Comparison of ENCODE assay signal across 2 cellular contexts in the genomic region with DNA sequence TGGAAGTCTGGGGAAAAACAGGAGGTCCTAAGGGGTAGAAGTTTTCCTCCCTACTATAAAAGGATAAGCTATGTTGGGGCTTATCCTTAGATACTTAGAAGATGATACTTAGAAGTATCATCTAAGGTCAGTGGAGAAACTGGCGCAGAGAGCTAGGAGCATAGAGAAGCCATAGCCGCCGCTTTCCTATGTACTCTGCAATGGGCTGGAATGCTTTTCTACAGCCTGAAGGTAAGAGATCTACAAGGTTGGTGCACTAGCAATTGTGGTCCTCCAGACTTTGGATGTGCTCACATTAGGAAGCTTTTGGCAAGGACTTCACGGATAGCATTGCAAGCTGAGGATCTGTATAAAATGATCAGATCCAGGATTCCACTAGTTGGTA.
TF ChIP-seq lines count a peak whose summit lies in the region.

No MANE protein-coding gene starts in this region.

TF ChIP-seq in A549, 52 proteins besides CTCF, POLR2A, EP300 and RAD21:
- no peak for TF ChIP-seq TFCP2L1 (CRISPR knock-in tag; IDR thresholded peaks at IDR 0.05)
- TF ChIP-seq ZFP36 (IDR thresholded peaks at IDR 0.05; ENCODE audit: borderline replicate concordance, partially characterized antibody), result no peak
- no peak for TF ChIP-seq HMGXB4 (CRISPR knock-in tag; IDR thresholded peaks at IDR 0.05; ENCODE audit: borderline replicate concordance)
- TF ChIP-seq MAX (IDR thresholded peaks at IDR 0.05), result no peak
- TF ChIP-seq GATA3 (IDR thresholded peaks at IDR 0.05; ENCODE audit: borderline replicate concordance), result no peak
- TF ChIP-seq FOSL2 (IDR thresholded peaks at IDR 0.05), result no peak
- TF ChIP-seq FOSL2 (CRISPR knock-in tag; IDR thresholded peaks at IDR 0.05), result no peak
- no peak for TF ChIP-seq E2F6 (IDR thresholded peaks at IDR 0.05; ENCODE audit: borderline replicate concordance, low read depth)
- TF ChIP-seq, protein P1, sequence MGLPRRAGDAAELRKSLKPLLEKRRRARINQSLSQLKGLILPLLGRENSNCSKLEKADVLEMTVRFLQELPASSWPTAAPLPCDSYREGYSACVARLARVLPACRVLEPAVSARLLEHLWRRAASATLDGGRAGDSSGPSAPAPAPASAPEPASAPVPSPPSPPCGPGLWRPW (IDR thresholded peaks at IDR 0.05), result no peak
- no peak for TF ChIP-seq RCOR1 (IDR thresholded peaks at IDR 0.05; ENCODE audit: low read depth, low read length)
- TF ChIP-seq CEBPB (IDR thresholded peaks at IDR 0.05), result no peak
- no peak for TF ChIP-seq NR3C1 (IDR thresholded peaks at IDR 0.05)
- TF ChIP-seq USF2 (IDR thresholded peaks at IDR 0.05), result no peak
- no peak for TF ChIP-seq KDM1A (IDR thresholded peaks at IDR 0.05; ENCODE audit: low read depth)
- TF ChIP-seq RARB (CRISPR knock-in tag; IDR thresholded peaks at IDR 0.05), result no peak

TF ChIP-seq in IMR-90, 13 proteins besides CTCF, POLR2A, EP300 and RAD21:
- TF ChIP-seq FOS (IDR thresholded peaks at IDR 0.05; ENCODE audit: low read depth, low read length) (no peak), CHD1 (IDR thresholded peaks at IDR 0.05; ENCODE audit: low read depth, low read length) (no peak), BHLHE40 (IDR thresholded peaks at IDR 0.05; ENCODE audit: low read depth, low read length) (no peak), MXI1 (IDR thresholded peaks at IDR 0.05; ENCODE audit: borderline replicate concordance, low read depth, low read length) (no peak), CEBPB (IDR thresholded peaks at IDR 0.05; ENCODE audit: low read depth, low read length) (no peak), USF2 (IDR thresholded peaks at IDR 0.05; ENCODE audit: low read depth, low read length) (no peak), NFE2L2 (IDR thresholded peaks at IDR 0.05; ENCODE audit: low read depth, low read length) (no peak), ELK1 (IDR thresholded peaks at IDR 0.05; ENCODE audit: borderline replicate concordance, low read depth, low read length) (no peak), RCOR1 (IDR thresholded peaks at IDR 0.05; ENCODE audit: insufficient replicate concordance, low read length) (no peak), MAFK (IDR thresholded peaks at IDR 0.05; ENCODE audit: low read depth, low read length) (no peak), MAZ (IDR thresholded peaks at IDR 0.05; ENCODE audit: borderline replicate concordance, low read depth, low read length) (no peak), RFX5 (IDR thresholded peaks at IDR 0.05; ENCODE audit: low read depth, low read length) (no peak), SMC3 (IDR thresholded peaks at IDR 0.05; ENCODE audit: low read depth, low read length) (no peak)
